In the genomic region with DNA sequence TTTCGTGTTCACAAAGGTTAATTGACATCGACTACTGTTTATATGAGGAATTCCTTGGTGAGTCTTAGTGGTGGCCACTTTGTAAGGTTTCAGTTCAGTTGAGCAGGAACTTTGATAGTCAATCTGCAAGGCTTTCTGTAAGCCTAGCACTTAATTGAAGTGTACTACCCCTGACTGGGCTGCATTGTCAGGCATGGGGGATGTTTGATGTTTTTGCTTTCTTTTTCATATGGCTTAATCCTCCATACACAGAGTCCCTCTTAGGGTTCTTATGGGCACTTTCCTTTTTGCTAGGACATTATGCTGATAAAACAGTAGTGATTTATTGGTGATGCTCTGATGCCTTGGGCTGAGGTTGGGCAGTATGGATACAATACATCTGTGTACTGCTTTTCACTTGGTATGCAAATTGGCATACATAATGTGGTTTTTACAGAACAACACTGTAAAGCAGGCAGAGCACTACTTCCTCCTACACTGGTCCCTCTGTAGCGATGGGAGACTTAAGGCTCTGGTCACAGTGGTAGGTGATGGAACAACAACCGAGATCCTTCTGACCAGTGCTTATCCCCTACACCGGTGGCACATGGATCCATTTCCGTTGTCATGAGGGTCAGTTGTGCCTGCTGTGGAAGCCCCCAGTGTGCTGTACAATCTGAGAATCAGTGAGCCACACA, we compare ENCODE assay signal across 20 cellular contexts. TPM values are rescaled to one million over a fixed set of nuclear protein-coding genes. Genes with fewer than 3 reads are reported as not detected.
"Had no signal": no experiment of that assay in that cellular context is flagged by ENCODE, and none has a peak within 500 bp of the region (broad histone marks: within the 10 kb centered on the region; RNA-seq: fewer than 3 reads in every experiment).

No MANE protein-coding gene starts in this region.

- H3K9me3 ChIP-seq: thyroid gland, uterus had no signal

- H3K4me3 ChIP-seq: thyroid gland, uterus had no signal

- ATAC-seq: foreskin keratinocyte; naive thymus-derived CD8-positive, alpha-beta T cell; stimulated activated memory B cell treated with anti-CD40 and anti-IgM and Interleukin-4, amounts not matched to agents 10 μg/mL and 1 μg/mL and 100 μg/mL, for 72 hours had no signal

- H3K36me3 ChIP-seq: brain microvascular endothelial cell, thyroid gland, uterus had no signal

- H3K27me3 ChIP-seq: brain microvascular endothelial cell, foreskin keratinocyte, thyroid gland, uterus had no signal

- H3K27ac ChIP-seq: brain microvascular endothelial cell, foreskin keratinocyte, thyroid gland, uterus had no signal

- H3K4me1 ChIP-seq: foreskin keratinocyte, thyroid gland, uterus had no signal

- DNase-seq: activated CD4-positive, CD25-positive, alpha-beta regulatory T cell treated with anti-CD3 and anti-CD28 coated beads, Interleukin-2, amount 50 U/mL, for 72 hours; activated naive CD4-positive, alpha-beta T cell; activated naive CD8-positive, alpha-beta T cell treated with anti-CD3 and anti-CD28 coated beads, Interleukin-2, amount 10 ng/mL, durations not matched to agents 7 days and 5 days; brain microvascular endothelial cell; effector CD8-positive, alpha-beta T cell; foreskin keratinocyte; glutamatergic neuron; immature natural killer cell; mesenchymal stem cell; naive thymus-derived CD8-positive, alpha-beta T cell; posterior cingulate gyrus; retina; stimulated activated CD4-positive, alpha-beta T cell treated with anti-CD3 and anti-CD28 coated beads, Interleukin-12 subunit alpha, Interleukin-12 subunit beta, amount 100 ng/mL, for 4 hours; stimulated activated CD4-positive, alpha-beta T cell treated with anti-CD3 and anti-CD28 coated beads, Interleukin-2, amount 100 ng/mL, for 48 hours; thyroid gland; uterus had no signal

RNA-seq across cellular contexts. Expression of a gene that starts 6.2 kb away (rescaled TPM):
- total RNA-seq: activated CD8-positive, alpha-beta memory T cell treated with anti-CD3 and anti-CD28 coated beads for 36 hours; activated naive CD8-positive, alpha-beta T cell treated with anti-CD3 and anti-CD28 coated beads, Interleukin-2, amount 10 ng/mL, durations not matched to agents 7 days and 5 days; activated T-helper 1 cell treated with anti-CD3 and anti-CD28 coated beads, Interleukin-12 subunit alpha, Interleukin-12 subunit beta, Interleukin-2, Interleukin-4 antibody, amounts not matched to agents 30 ng/mL and 10 ng/mL and 1 ng/mL, durations not matched to agents 14 hours and 24 hours and 36 hours; foreskin keratinocyte; liver; naive thymus-derived CD8-positive, alpha-beta T cell; thyroid gland had no signal
